Comparison of ENCODE assay signal across 35 cellular contexts in genomic region chr19:41586064-41586463, GRCh38. TPM values are rescaled to one million over a fixed set of nuclear protein-coding genes. Genes with fewer than 3 reads are reported as not detected.
"Had no signal": no experiment of that assay in that cellular context is flagged by ENCODE, and none has a peak within 500 bp of the region (broad histone marks: within the 10 kb centered on the region; RNA-seq: fewer than 3 reads in every experiment).

No MANE protein-coding gene starts in this region.

- H3K27me3 Mint-ChIP-seq: activated CD4-positive, alpha-beta memory T cell treated with anti-CD3 and anti-CD28 coated beads for 36 hours; activated CD4-positive, alpha-beta T cell treated with anti-CD3 and anti-CD28 coated beads for 36 hours; activated CD4-positive, alpha-beta T cell treated with anti-CD3 and anti-CD28 coated beads, Interleukin-2, amount 10 ng/mL, durations not matched to agents 24 days and 14 days; activated naive CD4-positive, alpha-beta T cell treated with anti-CD3 and anti-CD28 coated beads, Interleukin-2, amount 50 U/mL, for 24 hours; activated naive CD8-positive, alpha-beta T cell treated with anti-CD3 and anti-CD28 coated beads for 36 hours; activated naive CD8-positive, alpha-beta T cell treated with anti-CD3 and anti-CD28 coated beads, Interleukin-2, amount 50 U/mL, for 24 hours; activated T-helper 17 cell treated with anti-CD3 and anti-CD28 coated beads, Interleukin-2, amount 50 U/mL, for 72 hours had no signal

- H3K36me3 ChIP-seq: adrenal gland, colonic mucosa, gastrocnemius medialis had no signal

- H3K9me3 Mint-ChIP-seq: activated naive CD4-positive, alpha-beta T cell treated with anti-CD3 and anti-CD28 coated beads, Interleukin-2, amount 50 U/mL, for 24 hours had no signal

- DNase-seq: activated CD4-positive, alpha-beta memory T cell treated with anti-CD3 and anti-CD28 coated beads for 36 hours; activated CD4-positive, alpha-beta T cell treated with anti-CD3 and anti-CD28 coated beads for 36 hours; activated CD4-positive, alpha-beta T cell treated with anti-CD3 and anti-CD28 coated beads, Interleukin-2, amount 10 ng/mL, durations not matched to agents 24 days and 14 days; activated CD4-positive, CD25-positive, alpha-beta regulatory T cell; activated CD4-positive, CD25-positive, alpha-beta regulatory T cell treated with anti-CD3 and anti-CD28 coated beads, Interleukin-2, amount 50 U/mL, for 72 hours; activated CD8-positive, alpha-beta T cell treated with anti-CD3 and anti-CD28 coated beads, Interleukin-2, amount 10 ng/mL, durations not matched to agents 7 days and 5 days; activated effector memory CD4-positive, alpha-beta T cell treated with Interleukin-2 at 50 U/mL for 16 hours; activated gamma-delta T cell treated with Interleukin-2 at 50 U/mL for 16 hours; activated naive CD4-positive, alpha-beta T cell treated with Interleukin-2 at 50 U/mL for 16 hours; activated naive CD8-positive, alpha-beta T cell treated with anti-CD3 and anti-CD28 coated beads for 36 hours; activated naive CD8-positive, alpha-beta T cell treated with anti-CD3 and anti-CD28 coated beads, Interleukin-2, amount 50 U/mL, for 24 hours; activated T-cell treated with anti-CD3 and anti-CD28 coated beads, Interleukin-2, amount 50 U/mL, for 4 hours; adrenal gland; amygdala; aorta; body of pancreas; central memory CD4-positive, alpha-beta T cell; cerebellar nuclear complex; colonic mucosa; effector CD8-positive, alpha-beta T cell; foreskin keratinocyte; gastrocnemius medialis; glutamatergic neuron; heart left ventricle; SW 1271; T-cell; T1000 had no signal

- ATAC-seq: activated CD4-positive, alpha-beta T cell treated with anti-CD3 and anti-CD28 coated beads for 36 hours; activated CD8-positive, alpha-beta T cell treated with anti-CD3 and anti-CD28 coated beads, Interleukin-2, amount 10 ng/mL, durations not matched to agents 7 days and 5 days; activated naive CD8-positive, alpha-beta T cell treated with anti-CD3 and anti-CD28 coated beads, Interleukin-2, amount 50 U/mL, for 24 hours; activated T-cell treated with anti-CD3 and anti-CD28 coated beads, Interleukin-2, amount 50 U/mL, for 4 hours; activated T-helper 17 cell treated with anti-CD3 and anti-CD28 coated beads, Interleukin-2, amount 50 U/mL, for 72 hours; body of pancreas; foreskin keratinocyte; gastrocnemius medialis; heart left ventricle; T-cell had no signal

- H3K4me1 Mint-ChIP-seq: activated CD4-positive, alpha-beta T cell treated with anti-CD3 and anti-CD28 coated beads for 36 hours; activated naive CD4-positive, alpha-beta T cell treated with anti-CD3 and anti-CD28 coated beads, Interleukin-2, amount 50 U/mL, for 24 hours; activated naive CD8-positive, alpha-beta T cell treated with anti-CD3 and anti-CD28 coated beads for 36 hours; activated naive CD8-positive, alpha-beta T cell treated with anti-CD3 and anti-CD28 coated beads, Interleukin-2, amount 50 U/mL, for 24 hours had no signal

- H3K4me1 ChIP-seq: adrenal gland, body of pancreas, colonic mucosa, foreskin keratinocyte, gastrocnemius medialis, heart left ventricle had no signal

- H3K4me3 ChIP-seq: adrenal gland, body of pancreas, colonic mucosa, gastrocnemius medialis, heart left ventricle had no signal

- H3K4me3 Mint-ChIP-seq: activated CD4-positive, alpha-beta memory T cell treated with anti-CD3 and anti-CD28 coated beads for 36 hours; activated CD4-positive, alpha-beta T cell treated with anti-CD3 and anti-CD28 coated beads for 36 hours; activated CD4-positive, alpha-beta T cell treated with anti-CD3 and anti-CD28 coated beads, Interleukin-2, amount 10 ng/mL, durations not matched to agents 24 days and 14 days; activated CD8-positive, alpha-beta T cell treated with anti-CD3 and anti-CD28 coated beads, Interleukin-2, amount 10 ng/mL, durations not matched to agents 7 days and 5 days; activated naive CD4-positive, alpha-beta T cell treated with anti-CD3 and anti-CD28 coated beads, Interleukin-2, amount 50 U/mL, for 24 hours; activated naive CD8-positive, alpha-beta T cell treated with anti-CD3 and anti-CD28 coated beads for 36 hours; activated naive CD8-positive, alpha-beta T cell treated with anti-CD3 and anti-CD28 coated beads, Interleukin-2, amount 50 U/mL, for 24 hours; activated T-cell treated with anti-CD3 and anti-CD28 coated beads, Interleukin-2, amount 50 U/mL, for 4 hours; activated T-helper 17 cell treated with anti-CD3 and anti-CD28 coated beads, Interleukin-2, amount 50 U/mL, for 72 hours; T-cell; T-helper 1 cell treated with Interleukin-12 subunit alpha and Interleukin-12 subunit beta and Interleukin-4 antibody, amounts not matched to agents 30 μg/mL and 1 μg/mL, for 36 hours; T-helper 2 cell treated with Interferon-gamma antibody and Interleukin-4, amounts not matched to agents 5 μg/mL and 100 μg/mL, for 36 hours had no signal

- H3K27ac ChIP-seq: adrenal gland, body of pancreas, colonic mucosa, epithelial cell of prostate, foreskin keratinocyte, gastrocnemius medialis, heart left ventricle had no signal

- H3K27ac Mint-ChIP-seq: activated CD4-positive, alpha-beta memory T cell treated with anti-CD3 and anti-CD28 coated beads for 36 hours; activated CD4-positive, alpha-beta T cell treated with anti-CD3 and anti-CD28 coated beads for 36 hours; activated CD4-positive, alpha-beta T cell treated with anti-CD3 and anti-CD28 coated beads, Interleukin-2, amount 10 ng/mL, durations not matched to agents 24 days and 14 days; activated CD8-positive, alpha-beta T cell treated with anti-CD3 and anti-CD28 coated beads, Interleukin-2, amount 10 ng/mL, durations not matched to agents 7 days and 5 days; activated naive CD4-positive, alpha-beta T cell treated with anti-CD3 and anti-CD28 coated beads, Interleukin-2, amount 50 U/mL, for 24 hours; activated naive CD8-positive, alpha-beta T cell treated with anti-CD3 and anti-CD28 coated beads for 36 hours; activated naive CD8-positive, alpha-beta T cell treated with anti-CD3 and anti-CD28 coated beads, Interleukin-2, amount 50 U/mL, for 24 hours; T-cell; T-helper 1 cell treated with Interleukin-12 subunit alpha and Interleukin-12 subunit beta and Interleukin-4 antibody, amounts not matched to agents 30 μg/mL and 1 μg/mL, for 36 hours; T-helper 2 cell treated with Interferon-gamma antibody and Interleukin-4, amounts not matched to agents 5 μg/mL and 100 μg/mL, for 36 hours had no signal

- H3K27me3 ChIP-seq: adrenal gland, body of pancreas, colonic mucosa, foreskin keratinocyte, gastrocnemius medialis, heart left ventricle had no signal

- H3K9me3 ChIP-seq: adrenal gland, colonic mucosa, gastrocnemius medialis had no signal

RNA-seq across cellular contexts. Expression of gene CEACAM21, which starts 10.1 kb away (rescaled TPM):
- total RNA-seq: foreskin keratinocyte had no signal

RNA-seq across cellular contexts. Expression of gene CEACAM4, which starts 40.8 kb away (rescaled TPM):
- total RNA-seq: activated CD4-positive, alpha-beta memory T cell treated with anti-CD3 and anti-CD28 coated beads for 36 hours; activated CD4-positive, alpha-beta T cell treated with anti-CD3 and anti-CD28 coated beads for 36 hours; activated CD4-positive, alpha-beta T cell treated with anti-CD3 and anti-CD28 coated beads, Interleukin-2, amount 10 ng/mL, durations not matched to agents 24 days and 14 days; activated CD8-positive, alpha-beta memory T cell treated with anti-CD3 and anti-CD28 coated beads for 36 hours; activated CD8-positive, alpha-beta T cell treated with anti-CD3 and anti-CD28 coated beads, Interleukin-2, amount 10 ng/mL, durations not matched to agents 7 days and 5 days; activated naive CD8-positive, alpha-beta T cell treated with anti-CD3 and anti-CD28 coated beads for 36 hours; activated T-cell treated with anti-CD3 and anti-CD28 coated beads, Interleukin-2, amount 50 U/mL, for 4 hours; activated T-helper 17 cell treated with anti-CD3 and anti-CD28 coated beads, Interleukin-2, amount 50 U/mL, for 72 hours; colonic mucosa; dermis microvascular lymphatic vessel endothelial cell; endothelial cell of umbilical vein; foreskin keratinocyte had no signal
